In genomic region chr5:21159526-21160059, GRCh38 we compare ENCODE assay signal across 18 cellular contexts.
DNase-seq lines count a peak whose midpoint lies in the region; ATAC-seq and TF ChIP-seq lines count a peak whose summit lies in the region.
"Had no signal": no experiment of that assay in that cellular context is flagged by ENCODE, and none has a peak within 500 bp of the region (broad histone marks: within the 10 kb centered on the region; RNA-seq: fewer than 3 reads in every experiment).

No MANE protein-coding gene starts in this region.

- POLR2A ChIA-PET in PC-9 (lab: Charles Lee; ENCODE audit: unreplicated experiment) = interaction anchor here (0.6 kb wide), 1 partner anchor 52 kb away, joined by 3 read pairs; no protein-coding TSS in a partner anchor

- H3K36me3 ChIP-seq in PC-9 (ENCODE audit: low read depth) = no peaks in the 10 kb centered on the region

- H3K4me2 ChIP-seq in PC-9 = no peak overlapping the region
- H3K4me2 ChIP-seq: GM23338 had no signal

- H3K27ac ChIP-seq in PC-9 = no peak overlapping the region

- CTCF ChIA-PET in PC-9 (lab: Charles Lee) = interaction anchor here (0.6 to 0.7 kb wide), 2 partner anchors 25 to 165 kb away, joined by 3 to 5 read pairs; no protein-coding TSS in a partner anchor

- no peak for TF ChIP-seq CTCF in PC-9 (conservative IDR thresholded peaks at IDR 0.05)
- TF ChIP-seq CTCF in epithelial cell of esophagus (IDR thresholded peaks at IDR 0.05; ENCODE audit: insufficient read depth, low read depth, low read length, missing control alignments) = no peak

- peak; percentile 22 for DNase-seq in HCEC 1CT
- DNase-seq in PC-9 = no peak
- peak; percentile 62 for DNase-seq in epithelial cell of esophagus (ENCODE audit: low read depth)
- peak; percentile 39 for DNase-seq in iris pigment epithelial cell (ENCODE audit: low read depth)
- DNase-seq in activated T-cell treated with anti-CD3 and anti-CD28 coated beads for 4 hours = no peak
- DNase-seq: H9, HFFc6, NCI-H1092, NCI-H1417 treated with DMSO at 0.1 percent for 48 hours, NCI-H1694 treated with DMSO at 0.1 percent for 48 hours, NCI-H2081, NCI-H446, NCI-H524 treated with DMSO at 0.1 percent for 48 hours, NCI-H774, SHP77 had no signal

- ATAC-seq in GM19463 (IDR thresholded peaks at IDR 0.05; ENCODE audit: unreplicated experiment) (no peak), GM21619 (IDR thresholded peaks at IDR 0.05; ENCODE audit: unreplicated experiment) (no peak)
- ATAC-seq: GM23338 had no signal

- no peaks in the 10 kb centered on the region for H3F3A ChIP-seq in PC-9 (ENCODE audit: insufficient read depth, low read depth)

- H3K27me3 ChIP-seq in PC-9 (ENCODE audit: insufficient read depth, low read depth) = no peaks in the 10 kb centered on the region

- H4K20me1 ChIP-seq in PC-9 (ENCODE audit: insufficient read depth) = no peaks in the 10 kb centered on the region

- H3K4me1 ChIP-seq in PC-9 (replicated peaks; ENCODE audit: insufficient read depth) = no peaks in the 10 kb centered on the region

- H3K9me3 ChIP-seq in PC-9 (ENCODE audit: insufficient read depth, low read depth) = no peaks in the 10 kb centered on the region

- H2AFZ ChIP-seq in PC-9 = peak overlapping the region; percentile 59; the same call in 1 of the 2 replicates
- H2AFZ ChIP-seq: GM23338 had no signal

- intact Hi-C loops in PC-9 (cut with micrococcal nuclease; ENCODE audit: unreplicated experiment) = no loop called here

- no peaks in the 10 kb centered on the region for H3K79me2 ChIP-seq in PC-9 (ENCODE audit: low read depth)

- H3K9me2 ChIP-seq in PC-9 (ENCODE audit: insufficient read depth) = peaks cover 4% of the 10 kb centered on the region; the same call in 1 of the 2 replicates

- BruUV-seq in PC-9 (replicated peaks; lab: Mats Ljungman, UMichigan) = no TSS peak

- H3K4me3 ChIP-seq in PC-9 (no peak overlapping the region), epithelial cell of esophagus (ENCODE audit: low read length) (no peak overlapping the region)
- H3K4me3 ChIP-seq: GM23338 had no signal

Comparison
In these comparisons a context has a peak if more than half of its experiments do, and no peak if none do; other contexts are left out.
1. DNase-seq: peak in HCEC 1CT (single experiment), epithelial cell of esophagus (single experiment) and iris pigment epithelial cell (single experiment); none in PC-9 (0 of 2) and activated T-cell treated with anti-CD3 and anti-CD28 coated beads for 4 hours (single experiment).